8 cellular contexts compared by ENCODE assay signal in the genomic region with DNA sequence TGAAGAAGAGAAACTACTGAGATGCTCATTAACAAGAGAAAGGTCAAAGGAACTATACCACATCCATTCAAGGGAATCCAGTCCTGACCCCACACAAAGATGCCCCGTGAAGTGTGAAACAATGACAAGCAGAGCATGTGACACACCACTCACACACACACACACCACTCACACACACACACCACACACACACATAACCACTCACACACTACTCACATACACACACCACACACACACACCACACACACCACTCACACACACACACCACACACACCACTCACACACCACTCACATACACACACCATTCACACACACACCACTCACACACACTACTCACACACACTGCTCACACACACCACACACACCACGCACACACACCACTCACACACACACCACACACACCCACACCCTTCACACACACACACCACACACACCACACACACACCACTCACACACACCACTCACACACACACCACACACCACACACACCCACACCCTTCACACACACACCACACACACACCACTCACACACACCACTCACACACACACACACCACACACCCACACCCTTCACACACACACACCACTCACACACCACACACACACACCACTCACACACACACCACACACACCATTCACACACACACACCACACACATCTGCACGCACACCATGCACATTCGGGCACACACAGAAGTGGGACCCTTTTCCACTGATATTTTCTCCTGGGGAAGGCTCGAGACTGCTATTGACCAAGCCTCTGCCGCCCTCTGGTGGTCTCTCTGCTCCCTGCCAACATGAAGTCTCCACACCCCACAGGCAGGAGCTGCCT. TPM values are rescaled to one million over a fixed set of nuclear protein-coding genes. Genes with fewer than 3 reads are reported as not detected.
A peak's percentile ranks its signal among the peaks of the same experiment; 100 is the strongest.
DNase-seq lines count a peak whose midpoint lies in the region; ATAC-seq, FAIRE-seq and TF ChIP-seq lines count a peak whose summit lies in the region.

No MANE protein-coding gene starts in this region.

- H3K4me3 Mint-ChIP-seq in activated CD4-positive, alpha-beta T cell treated with anti-CD3 and anti-CD28 coated beads, Interleukin-2, amount 10 ng/mL, durations not matched to agents 7 days and 5 days: no peak overlapping the region

- TF ChIP-seq POLR2A in H54 (IDR thresholded peaks at IDR 0.05; ENCODE audit: low read depth, low read length) (no peak), right lobe of liver (IDR thresholded peaks at IDR 0.05) (no peak)

- peak; percentile 43 for FAIRE-seq in H54 (lab: Jason Lieb, UNC)

- peak; percentile 90 to 97 (median 94) for ATAC-seq in right lobe of liver
- no peak for ATAC-seq in HG02973 (IDR thresholded peaks at IDR 0.05; ENCODE audit: unreplicated experiment)

- 46% methylated on average over 5 of the region's 6 CpGs for whole genome bisulfite sequencing in right lobe of liver (ENCODE audit: insufficient coverage, low coverage, low lambda C conversion rate, missing lambda C conversion rate)

- CTCF ChIA-PET in AG04450 (lab: Charles Lee): interaction anchor here (0.6 to 3.0 kb wide), 22 partner anchors 8 to 186 kb away, joined by 3 to 133 read pairs (median 3); a partner anchor contains a TSS
- CTCF ChIA-PET in activated CD4-positive, alpha-beta T cell treated with anti-CD3 and anti-CD28 coated beads, Interleukin-2, amount 10 ng/mL, durations not matched to agents 7 days and 5 days (lab: Charles Lee): interaction anchor here (0.6 to 2.7 kb wide), 16 partner anchors 8 to 507 kb away, joined by 3 to 27 read pairs (median 4); no protein-coding TSS in a partner anchor

- intact Hi-C loops in right lobe of liver (cut with DNase I): loop anchor here (5.0 kb wide), 1 partner anchor 177 kb away; no protein-coding TSS in a partner anchor

- H3K4me3 ChIP-seq in AG04450 (ENCODE audit: low read depth, low read length) (no peak overlapping the region), coronary artery (no peak overlapping the region), right lobe of liver (no peak overlapping the region)

- POLR2A ChIA-PET in AG04450 (lab: Yijun Ruan, JAX): interaction anchor here (1.2 kb wide), 1 partner anchor 179 kb away, joined by 6 read pairs; no protein-coding TSS in a partner anchor
- POLR2A ChIA-PET in activated CD4-positive, alpha-beta T cell treated with anti-CD3 and anti-CD28 coated beads, Interleukin-2, amount 10 ng/mL, durations not matched to agents 7 days and 5 days (lab: Charles Lee): no interaction called here

- no peaks in the 10 kb centered on the region for H3K27me3 Mint-ChIP-seq in activated CD4-positive, alpha-beta T cell treated with anti-CD3 and anti-CD28 coated beads, Interleukin-2, amount 10 ng/mL, durations not matched to agents 7 days and 5 days

- TF ChIP-seq CTCF in AG04450 (IDR thresholded peaks at IDR 0.05; ENCODE audit: low read depth, low read length): peak; percentile 90
- TF ChIP-seq CTCF in coronary artery (IDR thresholded peaks at IDR 0.05): peak; percentile 87
- peak; percentile 69 to 81 (median 77) for TF ChIP-seq CTCF in right lobe of liver (IDR thresholded peaks at IDR 0.05)

- H3K27ac Mint-ChIP-seq in activated CD4-positive, alpha-beta T cell treated with anti-CD3 and anti-CD28 coated beads, Interleukin-2, amount 10 ng/mL, durations not matched to agents 7 days and 5 days: peak overlapping the region; percentile 69

- H3K9me3 ChIP-seq in AG04450 (ENCODE audit: control insufficient read depth, insufficient read depth, low read length): no peaks in the 10 kb centered on the region; the same call in 1 of the 2 replicates
- no peaks in the 10 kb centered on the region for H3K9me3 ChIP-seq in right lobe of liver

- H3K27me3 ChIP-seq in AG04450 (ENCODE audit: control insufficient read depth, insufficient read depth, low read length) (no peaks in the 10 kb centered on the region), right lobe of liver (no peaks in the 10 kb centered on the region)

- H3K9me3 Mint-ChIP-seq in activated CD4-positive, alpha-beta T cell treated with anti-CD3 and anti-CD28 coated beads, Interleukin-2, amount 10 ng/mL, durations not matched to agents 7 days and 5 days: no peaks in the 10 kb centered on the region

- H3K4me1 ChIP-seq in right lobe of liver: no peaks in the 10 kb centered on the region

- peaks cover 4% of the 10 kb centered on the region for H3K4me1 Mint-ChIP-seq in activated CD4-positive, alpha-beta T cell treated with anti-CD3 and anti-CD28 coated beads, Interleukin-2, amount 10 ng/mL, durations not matched to agents 7 days and 5 days

- peaks cover 0 to 15% (median 3%) of the 10 kb centered on the region in 4 donors for H3K36me3 ChIP-seq in right lobe of liver

- H3K27ac ChIP-seq in AG04450 (ENCODE audit: low read depth, low read length): no peak overlapping the region
- no peak overlapping the region for H3K27ac ChIP-seq in coronary artery
- no peak overlapping the region for H3K27ac ChIP-seq in right lobe of liver

- DNase-seq in AG04450 (ENCODE audit: low read depth, low spot score): peak; percentile 48
- peak; percentile 71 for DNase-seq in H54 (ENCODE audit: insufficient read length, low spot score)
- DNase-seq in NCI-H748 (lab: John Stamatoyannopoulos, UW; ENCODE audit: unreplicated experiment): peak; percentile 57
- DNase-seq in activated CD4-positive, alpha-beta T cell treated with anti-CD3 and anti-CD28 coated beads, Interleukin-2, amount 10 ng/mL, durations not matched to agents 7 days and 5 days: peak; percentile 87
- DNase-seq in coronary artery (ENCODE audit: low spot score): peak; percentile 82
- DNase-seq in right lobe of liver: peak; percentile 78 to 83 (median 80)
- peak; percentile 61 to 82 (median 80) for DNase-seq in stimulated activated CD4-positive, alpha-beta T cell treated with anti-CD3 and anti-CD28 coated beads, TNF-alpha, amount 100 ng/mL, for 24 hours (ENCODE audit: low read depth in 3 of 3)

- peaks cover 13% of the 10 kb centered on the region for H3K36me3 Mint-ChIP-seq in activated CD4-positive, alpha-beta T cell treated with anti-CD3 and anti-CD28 coated beads, Interleukin-2, amount 10 ng/mL, durations not matched to agents 7 days and 5 days (ENCODE audit: low read depth)

RNA-seq across cellular contexts. Expression of a gene that starts 32.0 kb away (rescaled TPM):
- polyA plus RNA-seq in AG04450 (2011; rRNA removed): 79.4 and 105 TPM in 2 replicates
- polyA minus RNA-seq in AG04450 (2011; rRNA and poly(A)+ RNA removed): 29.9 and 32.0 TPM in 2 replicates
- 10 to 100 TPM; 71.8 to 74.8 TPM for total RNA-seq in activated CD4-positive, alpha-beta T cell treated with anti-CD3 and anti-CD28 coated beads, Interleukin-2, amount 10 ng/mL, durations not matched to agents 7 days and 5 days
- total RNA-seq in right lobe of liver: 100 to 1,000 TPM; 144 to 270 (median 200) TPM

RNA-seq across cellular contexts. Expression of a gene that starts 32.1 kb away (rescaled TPM):
- 13.3 and 15.8 TPM in 2 replicates for polyA plus RNA-seq in AG04450 (2011; rRNA removed)
- polyA minus RNA-seq in AG04450 (2011; rRNA and poly(A)+ RNA removed): 15.5 and 20.1 TPM in 2 replicates
- total RNA-seq in activated CD4-positive, alpha-beta T cell treated with anti-CD3 and anti-CD28 coated beads, Interleukin-2, amount 10 ng/mL, durations not matched to agents 7 days and 5 days: 10 to 100 TPM; 19.3 to 21.9 TPM
- total RNA-seq in right lobe of liver: 10 to 100 TPM; 35.9 to 47.8 (median 44.3) TPM

RNA-seq across cellular contexts. Expression of a gene that starts 54.9 kb away (rescaled TPM):
- polyA plus RNA-seq in AG04450 (2011; rRNA removed): 1.3 and 1.6 TPM in 2 replicates
- polyA minus RNA-seq in AG04450 (2011; rRNA and poly(A)+ RNA removed): 0.43 and 0.46 TPM in 2 replicates
- total RNA-seq in activated CD4-positive, alpha-beta T cell treated with anti-CD3 and anti-CD28 coated beads, Interleukin-2, amount 10 ng/mL, durations not matched to agents 7 days and 5 days: 1 to 10 TPM; 5.3 to 7.3 TPM
- total RNA-seq in right lobe of liver: 1 to 10 TPM; 1.4 to 3.2 (median 2.7) TPM

RNA-seq across cellular contexts. Expression of a gene that starts 54.9 kb away (rescaled TPM):
- polyA plus RNA-seq in AG04450 (2011; rRNA removed): 9.5 and 13.1 TPM in 2 replicates
- 18.6 and 21.3 TPM in 2 replicates for polyA minus RNA-seq in AG04450 (2011; rRNA and poly(A)+ RNA removed)
- total RNA-seq in activated CD4-positive, alpha-beta T cell treated with anti-CD3 and anti-CD28 coated beads, Interleukin-2, amount 10 ng/mL, durations not matched to agents 7 days and 5 days: 10 to 100 TPM; 21.4 to 21.5 TPM
- 1 to 10 TPM; 6.4 to 9.1 (median 6.6) TPM for total RNA-seq in right lobe of liver
